ENCODE assay signal across 8 cellular contexts in the genomic region with DNA sequence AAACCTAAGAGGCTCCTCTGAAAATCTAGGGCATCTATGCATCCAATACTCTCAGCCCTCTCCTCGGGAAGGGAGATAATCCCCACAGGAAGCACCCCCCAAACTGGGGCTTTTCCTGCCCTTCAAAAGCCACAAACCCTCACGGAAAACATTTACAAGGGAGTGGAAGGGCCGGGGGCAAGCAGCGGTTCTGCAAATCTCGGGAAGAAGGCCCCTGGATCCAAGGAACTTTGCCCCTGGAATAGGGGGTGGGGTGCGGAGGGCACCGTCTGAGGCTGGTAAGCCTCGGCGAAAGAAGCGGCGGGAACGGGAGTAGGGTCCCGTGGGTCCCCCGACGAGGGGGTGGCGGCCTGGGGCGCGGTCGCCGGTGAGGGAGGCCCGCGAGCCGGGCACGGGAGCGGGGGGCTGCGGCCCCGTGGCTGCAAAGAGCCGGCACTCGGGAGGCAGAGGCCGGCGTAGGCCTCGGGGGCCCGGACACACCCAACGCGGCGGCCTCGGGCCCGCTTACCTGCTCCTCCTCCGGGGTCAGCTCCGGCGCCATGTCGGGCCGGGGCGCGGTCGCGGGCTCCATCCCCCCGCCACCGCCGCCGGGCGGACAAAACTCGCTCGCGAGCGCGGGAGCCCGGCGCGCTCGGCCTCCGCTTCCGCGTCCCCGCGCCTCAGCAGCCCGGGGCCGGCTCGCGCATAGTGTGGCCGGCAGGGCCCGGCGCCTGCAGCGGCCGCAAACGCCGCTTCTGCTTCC. TPM values are rescaled to one million over a fixed set of nuclear protein-coding genes. Genes with fewer than 3 reads are reported as not detected.
DNase-seq lines count a peak whose midpoint lies in the region; ATAC-seq lines count a peak whose summit lies in the region.

No MANE protein-coding gene starts in this region.

- in situ Hi-C loops in KBM-7 (cut with MboI; ENCODE audit: low pct_unique_long_range_greater_than_20kb, low sequenced_read_pairs), result no loop called here

- H3K27ac ChIP-seq in esophagus (ENCODE audit: low read depth in 2 of 2, low read length in 1 of 2), result peak overlapping the region; percentile 81 to 82

- no peaks in the 10 kb centered on the region for H3K27me3 Mint-ChIP-seq in activated CD8-positive, alpha-beta memory T cell treated with anti-CD3 and anti-CD28 coated beads, Interleukin-2, amount 10 ng/mL, durations not matched to agents 7 days and 5 days
- no peaks in the 10 kb centered on the region for H3K27me3 Mint-ChIP-seq in naive thymus-derived CD8-positive, alpha-beta T cell

- peaks cover 0 to 5% of the 10 kb centered on the region in 2 donors for H3K4me1 ChIP-seq in esophagus (ENCODE audit: control insufficient read depth in 2 of 2, insufficient read depth in 2 of 2, low read length in 1 of 2)

- POLR2A ChIA-PET in naive thymus-derived CD8-positive, alpha-beta T cell (lab: Charles Lee), result interaction anchor here (0.9 to 3.3 kb wide), 9 partner anchors 27 to 211 kb away, joined by 3 to 38 read pairs (median 6); a partner anchor contains a TSS

- WGBS in esophagus, 2 donors, result 1 to 2% methylated on average over 57 to 77 of the region's 77 CpGs

- H3K9me3 ChIP-seq in esophagus (ENCODE audit: control insufficient read depth in 2 of 2, insufficient read depth in 1 of 2, low read depth in 1 of 2, low read length in 1 of 2), result no peaks in the 10 kb centered on the region

- CTCF ChIA-PET in activated CD8-positive, alpha-beta memory T cell treated with anti-CD3 and anti-CD28 coated beads, Interleukin-2, amount 10 ng/mL, durations not matched to agents 7 days and 5 days (lab: Charles Lee), result interaction anchor here (0.7 to 2.8 kb wide), 17 partner anchors 9 to 211 kb away, joined by 3 to 37 read pairs (median 4); a partner anchor contains a TSS

- H3K9me3 Mint-ChIP-seq in activated CD8-positive, alpha-beta memory T cell treated with anti-CD3 and anti-CD28 coated beads, Interleukin-2, amount 10 ng/mL, durations not matched to agents 7 days and 5 days (ENCODE audit: low read depth), result no peaks in the 10 kb centered on the region
- H3K9me3 Mint-ChIP-seq in naive thymus-derived CD8-positive, alpha-beta T cell, result no peaks in the 10 kb centered on the region

- peaks cover 10% of the 10 kb centered on the region for H3K36me3 Mint-ChIP-seq in activated CD8-positive, alpha-beta memory T cell treated with anti-CD3 and anti-CD28 coated beads, Interleukin-2, amount 10 ng/mL, durations not matched to agents 7 days and 5 days
- H3K36me3 Mint-ChIP-seq in naive thymus-derived CD8-positive, alpha-beta T cell, result no peaks in the 10 kb centered on the region

- H3K27ac Mint-ChIP-seq in activated CD8-positive, alpha-beta memory T cell treated with anti-CD3 and anti-CD28 coated beads, Interleukin-2, amount 10 ng/mL, durations not matched to agents 7 days and 5 days, result peak overlapping the region; percentile 91
- peak overlapping the region; percentile 88 to 95 (median 92) for H3K27ac Mint-ChIP-seq in naive thymus-derived CD8-positive, alpha-beta T cell

- DNase-seq in activated CD4-positive, alpha-beta T cell treated with anti-CD3 and anti-CD28 coated beads for 4 hours, result peak; percentile 1 to 25
- DNase-seq in activated CD4-positive, alpha-beta T cell treated with anti-CD3 and anti-CD28 coated beads for 1 hour, result no peak
- DNase-seq in KBM-7 (peak; percentile 61), NCI-H774 (lab: John Stamatoyannopoulos, UW) (no peak)
- DNase-seq in activated CD8-positive, alpha-beta memory T cell treated with anti-CD3 and anti-CD28 coated beads, Interleukin-2, amount 10 ng/mL, durations not matched to agents 7 days and 5 days, result peak; percentile 52
- peak in 7 of 10 donors; percentile 4 to 32 (median 21) for DNase-seq in naive thymus-derived CD8-positive, alpha-beta T cell

- ATAC-seq in activated CD8-positive, alpha-beta memory T cell treated with anti-CD3 and anti-CD28 coated beads, Interleukin-2, amount 10 ng/mL, durations not matched to agents 7 days and 5 days, result peak; percentile 72
- ATAC-seq in naive thymus-derived CD8-positive, alpha-beta T cell, result peak; percentile 40 to 68
- no peak for ATAC-seq in HG02973 (IDR thresholded peaks at IDR 0.05; ENCODE audit: unreplicated experiment)

- peaks cover 34% of the 10 kb centered on the region for H3K4me1 Mint-ChIP-seq in activated CD8-positive, alpha-beta memory T cell treated with anti-CD3 and anti-CD28 coated beads, Interleukin-2, amount 10 ng/mL, durations not matched to agents 7 days and 5 days
- peaks cover 18 to 37% (median 31%) of the 10 kb centered on the region in 4 donors for H3K4me1 Mint-ChIP-seq in naive thymus-derived CD8-positive, alpha-beta T cell

- H3K4me3 Mint-ChIP-seq in activated CD8-positive, alpha-beta memory T cell treated with anti-CD3 and anti-CD28 coated beads, Interleukin-2, amount 10 ng/mL, durations not matched to agents 7 days and 5 days, result peak overlapping the region; percentile 85
- peak overlapping the region; percentile 91 to 96 (median 92) for H3K4me3 Mint-ChIP-seq in naive thymus-derived CD8-positive, alpha-beta T cell

- no peaks in the 10 kb centered on the region for H3K27me3 ChIP-seq in esophagus (ENCODE audit: control insufficient read depth in 1 of 2, insufficient read depth in 2 of 2, low read length in 2 of 2)

- peak overlapping the region; percentile 82 to 92 for H3K4me3 ChIP-seq in esophagus (ENCODE audit: low read depth in 1 of 2, low read length in 2 of 2)

- H3K36me3 ChIP-seq in esophagus (ENCODE audit: control insufficient read depth in 2 of 2, insufficient read depth in 2 of 2, low read length in 1 of 2), result no peaks in the 10 kb centered on the region

RNA-seq across cellular contexts. Expression of a gene that starts 0.7 kb away (rescaled TPM):
- total RNA-seq in activated CD8-positive, alpha-beta memory T cell treated with anti-CD3 and anti-CD28 coated beads, Interleukin-2, amount 10 ng/mL, durations not matched to agents 7 days and 5 days, result 10 to 100 TPM; 34.0 to 41.9 TPM
- 1 to 10 TPM; 3.1 to 6.5 TPM for polyA plus RNA-seq in esophagus
- total RNA-seq in naive thymus-derived CD8-positive, alpha-beta T cell, result 10 to 100 TPM; 10.1 to 14.0 TPM
- polyA plus RNA-seq in naive thymus-derived CD8-positive, alpha-beta T cell, result 10 to 100 TPM; 12.9 to 19.6 (median 18.2) TPM

RNA-seq across cellular contexts. Expression of a gene that starts 47.1 kb away (rescaled TPM):
- total RNA-seq in activated CD8-positive, alpha-beta memory T cell treated with anti-CD3 and anti-CD28 coated beads, Interleukin-2, amount 10 ng/mL, durations not matched to agents 7 days and 5 days, result 10 to 100 TPM; 25.8 to 27.3 TPM
- polyA plus RNA-seq in esophagus, result 10 to 100 TPM in 1 of 2 donors, 1 to 10 TPM in 1; 9.6 to 11.1 TPM
- 10 to 100 TPM; 22.8 to 25.0 TPM for total RNA-seq in naive thymus-derived CD8-positive, alpha-beta T cell
- 10 to 100 TPM; 20.1 to 33.7 (median 21.7) TPM for polyA plus RNA-seq in naive thymus-derived CD8-positive, alpha-beta T cell

Comparison
In these comparisons a context has a peak if more than half of its experiments do, and no peak if none do; other contexts are left out.
1. DNase-seq: peak in activated CD4-positive, alpha-beta T cell treated with anti-CD3 and anti-CD28 coated beads for 4 hours (2 of 2), KBM-7 (single experiment), activated CD8-positive, alpha-beta memory T cell treated with anti-CD3 and anti-CD28 coated beads, Interleukin-2, amount 10 ng/mL, durations not matched to agents 7 days and 5 days (single experiment) and naive thymus-derived CD8-positive, alpha-beta T cell (7 of 10); none in activated CD4-positive, alpha-beta T cell treated with anti-CD3 and anti-CD28 coated beads for 1 hour (single experiment) and NCI-H774 (single experiment).